Comparison of ENCODE assay signal across 24 cellular contexts in the genomic region with DNA sequence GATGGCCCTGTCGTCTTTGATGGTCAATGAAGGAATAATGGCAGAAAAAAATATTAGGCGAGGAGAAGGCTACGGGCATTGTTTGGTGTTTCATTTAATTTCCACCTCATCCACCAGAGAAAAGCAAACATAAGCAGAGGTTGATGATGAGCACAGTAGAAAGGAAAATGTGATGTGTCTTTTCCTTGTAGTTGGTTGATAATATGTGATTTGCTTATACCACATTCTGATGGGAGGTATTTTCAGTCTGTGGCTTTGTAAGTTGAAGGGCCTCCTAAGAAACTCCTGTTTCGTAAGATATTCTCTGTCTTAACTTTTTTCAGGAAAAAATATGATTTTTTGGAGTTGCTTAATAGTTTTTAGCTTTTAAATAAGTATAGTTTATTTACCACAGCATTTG.
DNase-seq lines count a peak whose midpoint lies in the region; ATAC-seq and TF ChIP-seq lines count a peak whose summit lies in the region.
"Had no signal": no experiment of that assay in that cellular context is flagged by ENCODE, and none has a peak within 500 bp of the region (broad histone marks: within the 10 kb centered on the region; RNA-seq: fewer than 3 reads in every experiment).

No MANE protein-coding gene starts in this region.

- DNase-seq in activated CD8-positive, alpha-beta memory T cell treated with anti-CD3 and anti-CD28 coated beads, Interleukin-2, amount 10 ng/mL, durations not matched to agents 7 days and 5 days = no peak
- DNase-seq in activated CD8-positive, alpha-beta memory T cell treated with anti-CD3 and anti-CD28 coated beads, Interleukin-2, amount 50 U/mL, for 4 hours = no peak
- DNase-seq in NCI-H748 (lab: John Stamatoyannopoulos, UW; ENCODE audit: unreplicated experiment) = peak; percentile 24
- DNase-seq in activated naive CD8-positive, alpha-beta T cell treated with anti-CD3 and anti-CD28 coated beads, Interleukin-2, amount 50 U/mL, for 24 hours = no peak
- DNase-seq in COLO668 (lab: John Stamatoyannopoulos, UW; ENCODE audit: unreplicated experiment) = no peak
- no peak for DNase-seq in NCI-H82 (lab: John Stamatoyannopoulos, UW)
- DNase-seq: activated CD4-positive, alpha-beta T cell treated with anti-CD3 and anti-CD28 coated beads, Interleukin-2, amount 50 U/mL, for 1 hour; activated gamma-delta T cell treated with Interleukin-2 at 50 U/mL for 16 hours; body of pancreas; CD8-positive, alpha-beta memory T cell; EL; foreskin melanocyte; KG1; left colon; NCI-H1048; NCI-H2081; NCI-H524 treated with DMSO at 0.1 percent for 48 hours; stimulated activated CD4-positive, alpha-beta T cell treated with anti-CD3 and anti-CD28 coated beads, Interleukin-15, amount 100 ng/mL, for 24 hours; stimulated activated naive B cell treated with anti-CD40 and anti-IgM and Interleukin-4, amounts not matched to agents 10 μg/mL and 1 μg/mL and 100 μg/mL, for 72 hours had no signal

- H3K27ac ChIP-seq in neural cell (ENCODE audit: low read length) = peak overlapping the region; percentile 63
- H3K27ac ChIP-seq: body of pancreas, neutrophil had no signal

- no peaks in the 10 kb centered on the region for H3K36me3 ChIP-seq in neural cell (ENCODE audit: insufficient read depth, low read length)
- H3K36me3 ChIP-seq: neutrophil had no signal

- no peaks in the 10 kb centered on the region for H3K79me2 ChIP-seq in neural cell (replicated peaks; ENCODE audit: insufficient read depth, low read length)

- no peak overlapping the region for H2AFZ ChIP-seq in neural cell (ENCODE audit: low read depth, low read length)

- peaks cover 2% of the 10 kb centered on the region for H3K9me3 Mint-ChIP-seq in activated CD8-positive, alpha-beta memory T cell treated with anti-CD3 and anti-CD28 coated beads, Interleukin-2, amount 10 ng/mL, durations not matched to agents 7 days and 5 days (ENCODE audit: low read depth)
- H3K9me3 Mint-ChIP-seq in activated naive CD8-positive, alpha-beta T cell treated with anti-CD3 and anti-CD28 coated beads, Interleukin-2, amount 50 U/mL, for 24 hours = no peaks in the 10 kb centered on the region
- H3K9me3 Mint-ChIP-seq: CD8-positive, alpha-beta memory T cell; stimulated activated naive B cell treated with anti-CD40 and anti-IgM and Interleukin-4, amounts not matched to agents 10 μg/mL and 1 μg/mL and 100 μg/mL, for 72 hours; type B pancreatic cell had no signal

- no peak overlapping the region for H3K4me3 Mint-ChIP-seq in activated CD8-positive, alpha-beta memory T cell treated with anti-CD3 and anti-CD28 coated beads, Interleukin-2, amount 10 ng/mL, durations not matched to agents 7 days and 5 days
- no peak overlapping the region for H3K4me3 Mint-ChIP-seq in activated naive CD8-positive, alpha-beta T cell treated with anti-CD3 and anti-CD28 coated beads, Interleukin-2, amount 50 U/mL, for 24 hours
- H3K4me3 Mint-ChIP-seq: CD8-positive, alpha-beta memory T cell; stimulated activated naive B cell treated with anti-CD40 and anti-IgM and Interleukin-4, amounts not matched to agents 10 μg/mL and 1 μg/mL and 100 μg/mL, for 72 hours; type B pancreatic cell had no signal

- peaks cover 64% of the 10 kb centered on the region for H3K4me1 Mint-ChIP-seq in activated CD8-positive, alpha-beta memory T cell treated with anti-CD3 and anti-CD28 coated beads, Interleukin-2, amount 10 ng/mL, durations not matched to agents 7 days and 5 days
- peaks cover 73% of the 10 kb centered on the region for H3K4me1 Mint-ChIP-seq in activated naive CD8-positive, alpha-beta T cell treated with anti-CD3 and anti-CD28 coated beads, Interleukin-2, amount 50 U/mL, for 24 hours

- H3K36me3 Mint-ChIP-seq in activated CD8-positive, alpha-beta memory T cell treated with anti-CD3 and anti-CD28 coated beads, Interleukin-2, amount 10 ng/mL, durations not matched to agents 7 days and 5 days = peaks cover 22% of the 10 kb centered on the region
- H3K36me3 Mint-ChIP-seq in activated naive CD8-positive, alpha-beta T cell treated with anti-CD3 and anti-CD28 coated beads, Interleukin-2, amount 50 U/mL, for 24 hours (ENCODE audit: low read depth) = peaks cover 55% of the 10 kb centered on the region
- H3K36me3 Mint-ChIP-seq: stimulated activated naive B cell treated with anti-CD40 and anti-IgM and Interleukin-4, amounts not matched to agents 10 μg/mL and 1 μg/mL and 100 μg/mL, for 72 hours; type B pancreatic cell had no signal

- TF ChIP-seq CTCF in neural cell (IDR thresholded peaks at IDR 0.05; ENCODE audit: poor library complexity, severe bottlenecking) = no peak

- no peaks in the 10 kb centered on the region for H3K27me3 ChIP-seq in neural cell (ENCODE audit: insufficient read depth, low read depth, low read length)
- H3K27me3 ChIP-seq: body of pancreas, neutrophil had no signal

- peak overlapping the region; percentile 29 for H3K4me3 ChIP-seq in neural cell (ENCODE audit: low read length)
- H3K4me3 ChIP-seq: body of pancreas had no signal

- peak overlapping the region; percentile 56 for H3K27ac Mint-ChIP-seq in activated CD8-positive, alpha-beta memory T cell treated with anti-CD3 and anti-CD28 coated beads, Interleukin-2, amount 10 ng/mL, durations not matched to agents 7 days and 5 days
- peak overlapping the region; percentile 88 for H3K27ac Mint-ChIP-seq in activated naive CD8-positive, alpha-beta T cell treated with anti-CD3 and anti-CD28 coated beads, Interleukin-2, amount 50 U/mL, for 24 hours
- H3K27ac Mint-ChIP-seq: stimulated activated naive B cell treated with anti-CD40 and anti-IgM and Interleukin-4, amounts not matched to agents 10 μg/mL and 1 μg/mL and 100 μg/mL, for 72 hours; type B pancreatic cell had no signal

- no peaks in the 10 kb centered on the region for H4K20me1 ChIP-seq in neural cell (ENCODE audit: insufficient read depth)

- H3K9ac ChIP-seq in neural cell (ENCODE audit: low read length) = peak overlapping the region; percentile 11
- H3K9ac ChIP-seq: SK-N-SH had no signal

- ATAC-seq in activated CD8-positive, alpha-beta memory T cell treated with anti-CD3 and anti-CD28 coated beads, Interleukin-2, amount 10 ng/mL, durations not matched to agents 7 days and 5 days = no peak
- peak; percentile 52 for ATAC-seq in activated naive CD8-positive, alpha-beta T cell treated with anti-CD3 and anti-CD28 coated beads, Interleukin-2, amount 50 U/mL, for 24 hours
- ATAC-seq in HG03521 (IDR thresholded peaks at IDR 0.05; ENCODE audit: unreplicated experiment) = no peak
- ATAC-seq: body of pancreas; left colon; stimulated activated naive B cell treated with anti-CD40 and anti-IgM and Interleukin-4, amounts not matched to agents 10 μg/mL and 1 μg/mL and 100 μg/mL, for 72 hours had no signal

- no peaks in the 10 kb centered on the region for H3F3A ChIP-seq in neural cell (ENCODE audit: insufficient read depth, low read length, poor library complexity, severe bottlenecking)

- H3K9me3 ChIP-seq in neural cell (ENCODE audit: low read length) = no peaks in the 10 kb centered on the region
- H3K9me3 ChIP-seq: body of pancreas, neutrophil, SK-N-SH had no signal

- H3K4me2 ChIP-seq in neural cell (ENCODE audit: low read length) = peak overlapping the region; percentile 42
- H3K4me2 ChIP-seq: SK-N-SH had no signal

- no peak for TF ChIP-seq EP300 in neural cell (conservative IDR thresholded peaks at IDR 0.05; ENCODE audit: poor library complexity, severe bottlenecking)

- no peak for TF ChIP-seq RAD21 in neural cell (conservative IDR thresholded peaks at IDR 0.05)

- H3K9me2 ChIP-seq in neural cell (ENCODE audit: insufficient read depth, low read length) = no peaks in the 10 kb centered on the region
- H3K9me2 ChIP-seq: SK-N-SH had no signal

- no peaks in the 10 kb centered on the region for H3K27me3 Mint-ChIP-seq in activated CD8-positive, alpha-beta memory T cell treated with anti-CD3 and anti-CD28 coated beads, Interleukin-2, amount 10 ng/mL, durations not matched to agents 7 days and 5 days
- H3K27me3 Mint-ChIP-seq in activated naive CD8-positive, alpha-beta T cell treated with anti-CD3 and anti-CD28 coated beads, Interleukin-2, amount 50 U/mL, for 24 hours = no peaks in the 10 kb centered on the region
- H3K27me3 Mint-ChIP-seq: CD8-positive, alpha-beta memory T cell had no signal

- CTCF ChIA-PET in activated CD8-positive, alpha-beta memory T cell treated with anti-CD3 and anti-CD28 coated beads, Interleukin-2, amount 10 ng/mL, durations not matched to agents 7 days and 5 days (lab: Charles Lee) = no interaction called here

TF ChIP-seq in neural cell, 6 proteins besides CTCF, POLR2A, EP300 and RAD21:
- TF ChIP-seq SMC3 (conservative IDR thresholded peaks at IDR 0.05; ENCODE audit: poor library complexity) (no peak), MXI1 (conservative IDR thresholded peaks at IDR 0.05; ENCODE audit: poor library complexity, severe bottlenecking) (no peak), POLR2AphosphoS5 (IDR thresholded peaks at IDR 0.05) (no peak), TAF1 (IDR thresholded peaks at IDR 0.05; ENCODE audit: low read depth) (no peak), EZH2 (IDR thresholded peaks at IDR 0.05; ENCODE audit: borderline replicate concordance, insufficient read depth, low read length, poor library complexity, severe bottlenecking) (no peak)
- TF ChIP-seq, protein P1, sequence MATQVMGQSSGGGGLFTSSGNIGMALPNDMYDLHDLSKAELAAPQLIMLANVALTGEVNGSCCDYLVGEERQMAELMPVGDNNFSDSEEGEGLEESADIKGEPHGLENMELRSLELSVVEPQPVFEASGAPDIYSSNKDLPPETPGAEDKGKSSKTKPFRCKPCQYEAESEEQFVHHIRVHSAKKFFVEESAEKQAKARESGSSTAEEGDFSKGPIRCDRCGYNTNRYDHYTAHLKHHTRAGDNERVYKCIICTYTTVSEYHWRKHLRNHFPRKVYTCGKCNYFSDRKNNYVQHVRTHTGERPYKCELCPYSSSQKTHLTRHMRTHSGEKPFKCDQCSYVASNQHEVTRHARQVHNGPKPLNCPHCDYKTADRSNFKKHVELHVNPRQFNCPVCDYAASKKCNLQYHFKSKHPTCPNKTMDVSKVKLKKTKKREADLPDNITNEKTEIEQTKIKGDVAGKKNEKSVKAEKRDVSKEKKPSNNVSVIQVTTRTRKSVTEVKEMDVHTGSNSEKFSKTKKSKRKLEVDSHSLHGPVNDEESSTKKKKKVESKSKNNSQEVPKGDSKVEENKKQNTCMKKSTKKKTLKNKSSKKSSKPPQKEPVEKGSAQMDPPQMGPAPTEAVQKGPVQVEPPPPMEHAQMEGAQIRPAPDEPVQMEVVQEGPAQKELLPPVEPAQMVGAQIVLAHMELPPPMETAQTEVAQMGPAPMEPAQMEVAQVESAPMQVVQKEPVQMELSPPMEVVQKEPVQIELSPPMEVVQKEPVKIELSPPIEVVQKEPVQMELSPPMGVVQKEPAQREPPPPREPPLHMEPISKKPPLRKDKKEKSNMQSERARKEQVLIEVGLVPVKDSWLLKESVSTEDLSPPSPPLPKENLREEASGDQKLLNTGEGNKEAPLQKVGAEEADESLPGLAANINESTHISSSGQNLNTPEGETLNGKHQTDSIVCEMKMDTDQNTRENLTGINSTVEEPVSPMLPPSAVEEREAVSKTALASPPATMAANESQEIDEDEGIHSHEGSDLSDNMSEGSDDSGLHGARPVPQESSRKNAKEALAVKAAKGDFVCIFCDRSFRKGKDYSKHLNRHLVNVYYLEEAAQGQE (IDR thresholded peaks at IDR 0.05; ENCODE audit: borderline replicate concordance) = no peak
